11 cellular contexts compared by ENCODE assay signal in genomic region chr17:12983986-12984932, GRCh38. TPM values are rescaled to one million over a fixed set of nuclear protein-coding genes. Genes with fewer than 3 reads are reported as not detected.
DNase-seq lines count a peak whose midpoint lies in the region; ATAC-seq and TF ChIP-seq lines count a peak whose summit lies in the region.
"Had no signal": no experiment of that assay in that cellular context is flagged by ENCODE, and none has a peak within 500 bp of the region (broad histone marks: within the 10 kb centered on the region; RNA-seq: fewer than 3 reads in every experiment).

No MANE protein-coding gene starts in this region.

- no peak overlapping the region for H3K4me2 ChIP-seq in SK-N-SH

- no peak for TF ChIP-seq EP300 in SK-N-SH (IDR thresholded peaks at IDR 0.05; ENCODE audit: borderline replicate concordance in 1 of 2, low read depth in 1 of 2, low read length in 1 of 2)
- TF ChIP-seq EP300 in esophagus muscularis mucosa (IDR thresholded peaks at IDR 0.05), result no peak

- H3K4me1 ChIP-seq in SK-N-SH (ENCODE audit: control insufficient read depth in 1 of 2, insufficient read depth in 2 of 2, low read depth in 1 of 2, low read length in 1 of 2), result peaks cover 0 to 10% of the 10 kb centered on the region in 2 experiments; a peak in 1 of 4 replicates
- peaks cover 17 to 28% (median 24%) of the 10 kb centered on the region in 4 donors for H3K4me1 ChIP-seq in esophagus muscularis mucosa
- H3K4me1 ChIP-seq in vagina, result peaks cover 16% of the 10 kb centered on the region

- no peak overlapping the region for H2AFZ ChIP-seq in SK-N-SH (ENCODE audit: low read depth)

- no peak for DNase-seq in SK-N-SH
- no peak for DNase-seq in esophagus muscularis mucosa (ENCODE audit: extremely low spot score)
- DNase-seq in myocyte (ENCODE audit: low read depth), result peak; percentile 72
- peak in 1 of 2 donors; percentile 92 for DNase-seq in vagina (ENCODE audit: extremely low spot score in 2 of 2)
- no peak for DNase-seq in nephron progenitor cell
- DNase-seq in epidermal melanocyte (ENCODE audit: insufficient read length, low spot score), result no peak
- DNase-seq: activated CD8-positive, alpha-beta memory T cell treated with anti-CD3 and anti-CD28 coated beads for 24 hours; AML-193 had no signal

- H3K4me1 Mint-ChIP-seq in nephron progenitor cell, result peaks cover 34% of the 10 kb centered on the region

- 70% methylated on average over 21 of the region's 22 CpGs for WGBS in SK-N-SH (ENCODE audit: low lambda C conversion rate)
- 63% methylated on average over 22 of the region's 22 CpGs for WGBS in esophagus muscularis mucosa

- no peak for TF ChIP-seq RAD21 in SK-N-SH (IDR thresholded peaks at IDR 0.05; ENCODE audit: low read length)

- H3K36me3 Mint-ChIP-seq in nephron progenitor cell (ENCODE audit: low read depth), result no peaks in the 10 kb centered on the region

- H3K27ac ChIP-seq in SK-N-SH (ENCODE audit: low read depth in 2 of 2, low read length in 1 of 2) (no peak overlapping the region), esophagus muscularis mucosa (replicated peaks in 1 of 4) (peak overlapping the region; percentile 56 to 67 (median 64)), vagina (peak overlapping the region; percentile 70)
- H3K27ac ChIP-seq: RWPE1 had no signal

- no peaks in the 10 kb centered on the region for H3K79me2 ChIP-seq in SK-N-SH (ENCODE audit: insufficient read depth)

- H3K4me3 Mint-ChIP-seq in nephron progenitor cell, result no peak overlapping the region

- no peaks in the 10 kb centered on the region for H4K20me1 ChIP-seq in SK-N-SH (ENCODE audit: insufficient read depth)

- POLR2A ChIA-PET in SK-N-SH (lab: Yijun Ruan, JAX), result no interaction called here

- no peaks in the 10 kb centered on the region for H3K36me3 ChIP-seq in SK-N-SH (replicated peaks in 1 of 2; ENCODE audit: control insufficient read depth in 1 of 2, insufficient read depth in 2 of 2, low read length in 1 of 2)
- H3K36me3 ChIP-seq in esophagus muscularis mucosa, result no peaks in the 10 kb centered on the region
- no peaks in the 10 kb centered on the region for H3K36me3 ChIP-seq in vagina

- TF ChIP-seq CTCF in SK-N-SH (IDR thresholded peaks at IDR 0.05) (no peak), esophagus muscularis mucosa (IDR thresholded peaks at IDR 0.05) (no peak), vagina (IDR thresholded peaks at IDR 0.05) (no peak), nephron progenitor cell (IDR thresholded peaks at IDR 0.05) (no peak)

- CTCF ChIA-PET in SK-N-SH (lab: Yijun Ruan, JAX), result interaction anchor here (2.5 kb wide), 1 partner anchor 19 kb away, joined by 8 read pairs; no protein-coding TSS in a partner anchor

- peaks cover 3% of the 10 kb centered on the region for H3K27me3 Mint-ChIP-seq in nephron progenitor cell (ENCODE audit: low read depth, poor library complexity)

- no peaks in the 10 kb centered on the region for H3K9me3 Mint-ChIP-seq in nephron progenitor cell

- no peak overlapping the region for H3K4me3 ChIP-seq in SK-N-SH (ENCODE audit: low read depth in 2 of 2, low read length in 1 of 2)
- peak overlapping the region in 3 of 4 donors; percentile 7 to 19 (median 17) for H3K4me3 ChIP-seq in esophagus muscularis mucosa
- H3K4me3 ChIP-seq in vagina, result peak overlapping the region; percentile 2 to 3

- no peak overlapping the region for H3K27ac Mint-ChIP-seq in nephron progenitor cell

- TF ChIP-seq POLR2A in esophagus muscularis mucosa (IDR thresholded peaks at IDR 0.05; ENCODE audit: low read depth) (no peak), vagina (IDR thresholded peaks at IDR 0.05) (no peak)

- intact Hi-C loops in esophagus muscularis mucosa (cut with DNase I), result no loop called here
- intact Hi-C loops in vagina (cut with DNase I), result no loop called here

- H3K27me3 ChIP-seq in SK-N-SH (ENCODE audit: insufficient read depth) (peaks cover 14% of the 10 kb centered on the region; the same call in 1 of the 2 replicates), esophagus muscularis mucosa (no peaks in the 10 kb centered on the region), vagina (no peaks in the 10 kb centered on the region)

- ATAC-seq in SK-N-SH treated with all-trans-retinoic acid at 6 μM for 48 hours (peak; percentile 14; the same call in 1 of the 3 replicates), GM21528 (IDR thresholded peaks at IDR 0.05; ENCODE audit: low FRiP score, unreplicated experiment) (no peak)

- H3K9me2 ChIP-seq in SK-N-SH, result no peaks in the 10 kb centered on the region

- H3F3A ChIP-seq in SK-N-SH (replicated peaks; ENCODE audit: insufficient read depth), result no peaks in the 10 kb centered on the region

- H3K9me3 ChIP-seq in SK-N-SH (no peaks in the 10 kb centered on the region), esophagus muscularis mucosa (no peaks in the 10 kb centered on the region), vagina (no peaks in the 10 kb centered on the region)

- H3K9ac ChIP-seq in SK-N-SH, result no peak overlapping the region

TF ChIP-seq in SK-N-SH treated with all-trans-retinoic acid at 6 μM for 48 hours, 23 proteins besides CTCF, POLR2A, EP300 and RAD21:
- no peak for TF ChIP-seq TCF4 (CRISPR knock-in tag; IDR thresholded peaks at IDR 0.05; ENCODE audit: borderline replicate concordance)

TF ChIP-seq in SK-N-SH, 30 proteins besides CTCF, POLR2A, EP300 and RAD21:
- TF ChIP-seq JUND (IDR thresholded peaks at IDR 0.05) (no peak), NRF1 (IDR thresholded peaks at IDR 0.05; ENCODE audit: low read depth, low read length) (no peak), SIN3A (IDR thresholded peaks at IDR 0.05; ENCODE audit: borderline replicate concordance, low read depth, low read length) (no peak), EZH2phosphoT487 (IDR thresholded peaks at IDR 0.05; ENCODE audit: borderline replicate concordance, low read depth) (no peak), PBX3 (IDR thresholded peaks at IDR 0.05) (no peak)

RNA-seq across cellular contexts. Expression of gene ELAC2, which starts 33.6 kb away (rescaled TPM):
- 77.6 and 95.8 TPM in 2 replicates for polyA plus RNA-seq in SK-N-SH (2012; rRNA removed)
- 32.5 and 55.5 TPM in 2 replicates for polyA plus RNA-seq in SK-N-SH (2012; cell fraction: cytosol; rRNA removed)
- 172 and 179 TPM in 2 replicates for polyA plus RNA-seq in SK-N-SH (2012; cell fraction: nucleus; rRNA removed)
- 10 to 100 TPM; 55.5 to 94.7 (median 90.1) TPM for total RNA-seq in esophagus muscularis mucosa
- 69.9 and 73.1 TPM in 2 replicates for total RNA-seq in myocyte
- 51.4 TPM for polyA plus RNA-seq in myocyte (2012)
- total RNA-seq in vagina, result 134 TPM

Comparison
In these comparisons a context has a peak if more than half of its experiments do, and no peak if none do; other contexts are left out.
1. H3K27ac ChIP-seq: peak in esophagus muscularis mucosa (4 of 4) and vagina (single experiment); none in SK-N-SH (0 of 2).
2. H3K4me3 ChIP-seq: peak in esophagus muscularis mucosa (3 of 4) and vagina (2 of 2); none in SK-N-SH (0 of 2).